8 cellular contexts compared by ENCODE assay signal in the genomic region with DNA sequence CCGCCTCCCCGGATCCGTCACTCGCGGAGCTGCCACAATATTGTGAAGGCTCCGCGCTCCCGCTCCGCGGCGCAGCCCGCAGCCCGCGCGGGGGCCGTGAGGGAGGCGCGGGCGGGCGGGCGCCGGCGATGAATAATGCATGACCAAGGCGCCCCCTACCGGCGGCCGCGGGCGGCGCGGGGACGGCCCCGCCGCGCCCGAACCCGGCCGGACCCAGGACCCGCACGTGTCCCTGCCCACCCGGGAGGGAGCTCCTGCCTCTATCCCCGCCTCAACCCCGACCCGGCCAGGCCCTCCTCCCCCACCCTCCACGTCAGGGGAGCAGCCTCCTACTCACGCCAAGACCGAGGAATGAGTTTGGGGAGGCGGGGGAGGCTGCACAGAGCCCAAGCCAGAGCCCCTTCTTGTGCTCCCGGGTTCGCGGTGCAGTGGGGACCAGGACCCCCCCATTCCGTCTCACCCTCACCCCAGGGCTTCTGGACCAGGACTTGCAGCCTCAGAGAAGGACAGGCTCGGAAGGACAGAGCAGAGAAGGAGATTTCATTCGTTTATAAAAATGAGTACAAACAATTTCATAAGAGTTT.
DNase-seq lines count a peak whose midpoint lies in the region; ATAC-seq and TF ChIP-seq lines count a peak whose summit lies in the region.

No MANE protein-coding gene starts in this region.

- H3K9me3 Mint-ChIP-seq in natural killer cell treated with Interleukin-12 subunit alpha and Interleukin-12 subunit beta and Interleukin-15 and Interleukin-18, amount 100 ng/mL, for 72 hours, result no peaks in the 10 kb centered on the region

- H3K27ac Mint-ChIP-seq in natural killer cell treated with Interleukin-12 subunit alpha and Interleukin-12 subunit beta and Interleukin-15 and Interleukin-18, amount 100 ng/mL, for 72 hours, result no peak overlapping the region

- H3K4me3 ChIP-seq in AG09309 (ENCODE audit: control insufficient read depth, low read depth, low read length), result peak overlapping the region; percentile 44

- H3K4me1 Mint-ChIP-seq in natural killer cell treated with Interleukin-12 subunit alpha and Interleukin-12 subunit beta and Interleukin-15 and Interleukin-18, amount 100 ng/mL, for 72 hours (ENCODE audit: low read depth in 2 of 2), result peaks cover 6 to 10% of the 10 kb centered on the region in 2 donors

- no peaks in the 10 kb centered on the region for H3K36me3 Mint-ChIP-seq in natural killer cell treated with Interleukin-12 subunit alpha and Interleukin-12 subunit beta and Interleukin-15 and Interleukin-18, amount 100 ng/mL, for 72 hours

- H3K4me3 Mint-ChIP-seq in natural killer cell treated with Interleukin-12 subunit alpha and Interleukin-12 subunit beta and Interleukin-15 and Interleukin-18, amount 100 ng/mL, for 72 hours, result peak overlapping the region; percentile 17

- peak; percentile 37 for TF ChIP-seq CTCF in AG09309 (IDR thresholded peaks at IDR 0.05; ENCODE audit: control insufficient read depth, insufficient read depth, low read depth, low read length, missing control alignments)

- ATAC-seq in GM19023 (IDR thresholded peaks at IDR 0.05; ENCODE audit: unreplicated experiment), result peak; percentile 52
- ATAC-seq in esophagus mucosa, result peak; percentile 81
- ATAC-seq in natural killer cell treated with Interleukin-12 subunit alpha and Interleukin-12 subunit beta and Interleukin-15 and Interleukin-18, amount 100 ng/mL, for 72 hours, result peak; percentile 84 to 89
- ATAC-seq in stimulated activated naive CD8-positive, alpha-beta T cell treated with anti-CD3 and anti-CD28 coated beads, Interleukin-15, Interleukin-2, amounts not matched to agents 100 U/mL and 50 U/mL, for 24 hours, result peak; percentile 60

- DNase-seq in AG09309 (ENCODE audit: low read depth) (no peak), NCI-H774 (lab: John Stamatoyannopoulos, UW) (peak; percentile 13), GOT3 (lab: John Stamatoyannopoulos, UW) (no peak)
- peak; percentile 90 for DNase-seq in activated CD8-positive, alpha-beta memory T cell treated with anti-CD3 and anti-CD28 coated beads, Interleukin-2, amount 50 U/mL, for 48 hours
- DNase-seq in natural killer cell treated with Interleukin-12 subunit alpha and Interleukin-12 subunit beta and Interleukin-15 and Interleukin-18, amount 100 ng/mL, for 72 hours (ENCODE audit: low spot score), result peak; percentile 67
- DNase-seq in stimulated activated naive CD8-positive, alpha-beta T cell treated with anti-CD3 and anti-CD28 coated beads, Interleukin-15, Interleukin-2, amounts not matched to agents 100 U/mL and 50 U/mL, for 24 hours, result peak; percentile 75

- H3K27me3 Mint-ChIP-seq in natural killer cell treated with Interleukin-12 subunit alpha and Interleukin-12 subunit beta and Interleukin-15 and Interleukin-18, amount 100 ng/mL, for 72 hours, result peaks cover 44 to 46% of the 10 kb centered on the region in 2 donors

Comparison
In these comparisons a context has a peak if more than half of its experiments do, and no peak if none do; other contexts are left out.
1. DNase-seq: peak in NCI-H774 (single experiment), activated CD8-positive, alpha-beta memory T cell treated with anti-CD3 and anti-CD28 coated beads, Interleukin-2, amount 50 U/mL, for 48 hours (single experiment), natural killer cell treated with Interleukin-12 subunit alpha and Interleukin-12 subunit beta and Interleukin-15 and Interleukin-18, amount 100 ng/mL, for 72 hours (single experiment) and stimulated activated naive CD8-positive, alpha-beta T cell treated with anti-CD3 and anti-CD28 coated beads, Interleukin-15, Interleukin-2, amounts not matched to agents 100 U/mL and 50 U/mL, for 24 hours (single experiment); none in AG09309 (single experiment) and GOT3 (single experiment).
2. Peak in every context shown above with its lines, with median percentiles within 50 percentile points of each other: ATAC-seq.